ENCODE assay signal across 10 cellular contexts in the genomic region with DNA sequence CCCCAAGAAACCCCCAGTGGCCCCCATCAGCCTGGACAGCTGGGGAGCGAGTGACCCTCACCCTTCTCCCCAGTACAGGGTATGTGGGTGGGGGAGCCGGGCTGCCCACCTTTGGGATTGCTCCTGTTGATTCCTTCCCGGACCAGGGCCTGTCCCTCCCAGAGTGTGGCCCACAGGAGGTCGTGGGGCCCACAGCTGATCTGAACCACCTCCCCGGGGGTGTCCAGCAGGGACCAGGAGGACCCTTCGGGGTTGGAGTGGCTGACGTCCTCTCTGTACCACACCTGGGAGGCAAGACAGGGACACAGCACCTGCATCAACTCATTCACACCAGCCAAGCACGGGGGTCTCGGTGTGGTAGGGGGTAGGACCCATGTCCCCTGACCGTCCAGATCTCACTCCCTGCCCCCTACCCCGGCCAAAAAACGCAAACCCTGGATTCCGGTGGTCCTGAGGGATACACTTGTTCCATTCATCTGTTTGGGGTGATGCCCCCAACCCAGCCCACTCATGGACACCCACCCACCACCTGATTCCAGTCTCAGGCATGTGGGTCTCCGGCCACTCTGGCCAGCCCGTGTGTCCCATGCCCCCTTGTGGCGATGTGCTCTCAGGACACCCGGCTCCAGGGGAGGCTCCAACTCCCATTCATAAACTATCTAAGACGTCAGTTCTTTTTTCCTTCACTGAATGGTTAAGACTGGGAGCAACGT. TPM values are rescaled to one million over a fixed set of nuclear protein-coding genes. Genes with fewer than 3 reads are reported as not detected.
DNase-seq lines count a peak whose midpoint lies in the region; ATAC-seq and TF ChIP-seq lines count a peak whose summit lies in the region.
"Had no signal": no experiment of that assay in that cellular context is flagged by ENCODE, and none has a peak within 500 bp of the region (broad histone marks: within the 10 kb centered on the region; RNA-seq: fewer than 3 reads in every experiment).

No MANE protein-coding gene starts in this region.

- CTCF ChIA-PET in activated CD8-positive, alpha-beta T cell treated with anti-CD3 and anti-CD28 coated beads, Interleukin-2, amount 10 ng/mL, durations not matched to agents 7 days and 5 days (lab: Charles Lee) = no interaction called here

- H3K27ac ChIP-seq in left ventricle myocardium inferior (replicated peaks) (no peak overlapping the region), spleen (no peak overlapping the region)
- H3K27ac ChIP-seq: epithelial cell of prostate had no signal

- POLR2A ChIA-PET in activated CD8-positive, alpha-beta T cell treated with anti-CD3 and anti-CD28 coated beads, Interleukin-2, amount 10 ng/mL, durations not matched to agents 7 days and 5 days (lab: Charles Lee) = no interaction called here

- peaks cover 12% of the 10 kb centered on the region for H3K36me3 Mint-ChIP-seq in activated CD8-positive, alpha-beta T cell treated with anti-CD3 and anti-CD28 coated beads, Interleukin-2, amount 10 ng/mL, durations not matched to agents 7 days and 5 days (ENCODE audit: low read depth)

- no peaks in the 10 kb centered on the region for H3K27me3 Mint-ChIP-seq in activated CD8-positive, alpha-beta T cell treated with anti-CD3 and anti-CD28 coated beads, Interleukin-2, amount 10 ng/mL, durations not matched to agents 7 days and 5 days (ENCODE audit: low read depth)
- H3K27me3 Mint-ChIP-seq: stimulated activated naive CD8-positive, alpha-beta T cell treated with anti-CD3 and anti-CD28 coated beads, Interleukin-15, Interleukin-2, amounts not matched to agents 100 ng/mL and 50 ng/mL, for 24 hours had no signal

- intact Hi-C loops in left ventricle myocardium inferior (cut with micrococcal nuclease) (no loop called here), spleen (cut with DNase I; ENCODE audit: low total_unique reads) (no loop called here)

- no peak overlapping the region for H3K4me3 Mint-ChIP-seq in activated CD8-positive, alpha-beta T cell treated with anti-CD3 and anti-CD28 coated beads, Interleukin-2, amount 10 ng/mL, durations not matched to agents 7 days and 5 days
- H3K4me3 Mint-ChIP-seq: stimulated activated naive CD8-positive, alpha-beta T cell treated with anti-CD3 and anti-CD28 coated beads, Interleukin-15, Interleukin-2, amounts not matched to agents 100 ng/mL and 50 ng/mL, for 24 hours had no signal

- peaks cover 3% of the 10 kb centered on the region for H3K4me1 Mint-ChIP-seq in activated CD8-positive, alpha-beta T cell treated with anti-CD3 and anti-CD28 coated beads, Interleukin-2, amount 10 ng/mL, durations not matched to agents 7 days and 5 days (ENCODE audit: low read depth)

- H3K9me3 ChIP-seq in left ventricle myocardium inferior (replicated peaks) = no peaks in the 10 kb centered on the region
- H3K9me3 ChIP-seq in spleen = no peaks in the 10 kb centered on the region
- H3K9me3 ChIP-seq in MG63 = no peaks in the 10 kb centered on the region

- TF ChIP-seq POLR2A in spleen (IDR thresholded peaks at IDR 0.05) = no peak

- H3K9me3 Mint-ChIP-seq in activated CD8-positive, alpha-beta T cell treated with anti-CD3 and anti-CD28 coated beads, Interleukin-2, amount 10 ng/mL, durations not matched to agents 7 days and 5 days (ENCODE audit: insufficient read depth) = no peaks in the 10 kb centered on the region
- H3K9me3 Mint-ChIP-seq: stimulated activated naive CD8-positive, alpha-beta T cell treated with anti-CD3 and anti-CD28 coated beads, Interleukin-15, Interleukin-2, amounts not matched to agents 100 ng/mL and 50 ng/mL, for 24 hours had no signal

- DNase-seq in AG08395 (ENCODE audit: low spot score) (peak; percentile 66), GM12865 (ENCODE audit: low read depth) (peak; percentile 71), KBM-7 (peak; percentile 44), left ventricle myocardium inferior (no peak), spleen (no peak), MG63 (no peak)
- peak; percentile 38 for DNase-seq in activated CD8-positive, alpha-beta T cell treated with anti-CD3 and anti-CD28 coated beads, Interleukin-2, amount 10 ng/mL, durations not matched to agents 7 days and 5 days

- 73 to 85% (median 78%) methylated on average over 17 to 19 of the region's 19 CpGs for WGBS in spleen, 5 donors

- TF ChIP-seq CTCF in GM12865 (IDR thresholded peaks at IDR 0.05; ENCODE audit: insufficient read depth, low read depth, low read length, missing control alignments) = peak; percentile 90
- peak; percentile 80 for TF ChIP-seq CTCF in left ventricle myocardium inferior (IDR thresholded peaks at IDR 0.05; ENCODE audit: borderline replicate concordance)
- peak; percentile 25 to 80 (median 68) for TF ChIP-seq CTCF in spleen (IDR thresholded peaks at IDR 0.05 in 8 of 11, conservative IDR thresholded peaks at IDR 0.05 in 3 of 11)

- H3K36me3 ChIP-seq in left ventricle myocardium inferior = peaks cover 76% of the 10 kb centered on the region
- peaks cover 0 to 95% (median 64%) of the 10 kb centered on the region in 6 donors for H3K36me3 ChIP-seq in spleen
- H3K36me3 ChIP-seq in MG63 = no peaks in the 10 kb centered on the region

- in situ Hi-C loops in KBM-7 (cut with MboI; ENCODE audit: low pct_unique_long_range_greater_than_20kb, low sequenced_read_pairs) = no loop called here

- H3K27me3 ChIP-seq in left ventricle myocardium inferior (ENCODE audit: low read depth) (no peaks in the 10 kb centered on the region), spleen (replicated peaks in 1 of 7) (no peaks in the 10 kb centered on the region), MG63 (no peaks in the 10 kb centered on the region)

- H3K27ac Mint-ChIP-seq in activated CD8-positive, alpha-beta T cell treated with anti-CD3 and anti-CD28 coated beads, Interleukin-2, amount 10 ng/mL, durations not matched to agents 7 days and 5 days = no peak overlapping the region
- H3K27ac Mint-ChIP-seq: stimulated activated naive CD8-positive, alpha-beta T cell treated with anti-CD3 and anti-CD28 coated beads, Interleukin-15, Interleukin-2, amounts not matched to agents 100 ng/mL and 50 ng/mL, for 24 hours had no signal

- H3K4me3 ChIP-seq in GM12865 (ENCODE audit: low read depth, low read length) (no peak overlapping the region), left ventricle myocardium inferior (no peak overlapping the region), spleen (no peak overlapping the region), MG63 (no peak overlapping the region)

- ATAC-seq in activated CD8-positive, alpha-beta T cell treated with anti-CD3 and anti-CD28 coated beads, Interleukin-2, amount 10 ng/mL, durations not matched to agents 7 days and 5 days = peak; percentile 40
- ATAC-seq in HG03196 (IDR thresholded peaks at IDR 0.05; ENCODE audit: unreplicated experiment) = no peak

- H3K4me1 ChIP-seq in left ventricle myocardium inferior (peaks cover 15% of the 10 kb centered on the region), spleen (peaks cover 0 to 18% (median 11%) of the 10 kb centered on the region in 6 donors)

RNA-seq across cellular contexts. Expression of a gene that starts 10.9 kb away (rescaled TPM):
- 10 to 100 TPM; 49.3 to 55.9 TPM for total RNA-seq in activated CD8-positive, alpha-beta T cell treated with anti-CD3 and anti-CD28 coated beads, Interleukin-2, amount 10 ng/mL, durations not matched to agents 7 days and 5 days
- total RNA-seq in left ventricle myocardium inferior (17.3 TPM), spleen (10 to 100 TPM; 19.0 to 86.4 (median 46.1) TPM)
- 10 to 100 TPM in 2 of 3 donors, 1 to 10 TPM in 1; 8.4 to 26.1 (median 14.3) TPM for polyA plus RNA-seq in spleen
- total RNA-seq in MG63 (2014; rRNA removed; shearing (Covaris generic); ENCODE audit: low replicate concordance) = 4.8 and 9.5 TPM in 2 replicates

RNA-seq across cellular contexts. Expression of a gene that starts 29.9 kb away (rescaled TPM):
- not detected for total RNA-seq in activated CD8-positive, alpha-beta T cell treated with anti-CD3 and anti-CD28 coated beads, Interleukin-2, amount 10 ng/mL, durations not matched to agents 7 days and 5 days
- total RNA-seq in left ventricle myocardium inferior = not detected
- total RNA-seq in spleen = 10 to 100 TPM in 3 of 7 donors, 1 to 10 TPM in 4; 3.1 to 40.7 (median 9.3) TPM
- under 1 TPM in 2 of 3 donors, not detected in 1; 0.11 to 0.61 TPM for polyA plus RNA-seq in spleen
- 0.74 TPM in 1 of 2 replicates, not detected in the other for total RNA-seq in MG63 (2014; rRNA removed; shearing (Covaris generic); ENCODE audit: low replicate concordance)

RNA-seq across cellular contexts. Expression of a gene that starts 40.4 kb away (rescaled TPM):
- 10 to 100 TPM; 35.0 to 35.5 TPM for total RNA-seq in activated CD8-positive, alpha-beta T cell treated with anti-CD3 and anti-CD28 coated beads, Interleukin-2, amount 10 ng/mL, durations not matched to agents 7 days and 5 days
- total RNA-seq in left ventricle myocardium inferior (201 TPM), spleen (100 to 1,000 TPM in 4 of 7 donors, 10 to 100 TPM in 3; 59.3 to 264 (median 191) TPM)
- 100 to 1,000 TPM in 2 of 3 donors, 10 to 100 TPM in 1; 100.0 to 229 (median 164) TPM for polyA plus RNA-seq in spleen
- total RNA-seq in MG63 (2014; rRNA removed; shearing (Covaris generic); ENCODE audit: low replicate concordance) = 12.5 and 37.3 TPM in 2 replicates

Comparison
In these comparisons a context has a peak if more than half of its experiments do, and no peak if none do; other contexts are left out.
1. DNase-seq: peak in AG08395 (single experiment), GM12865 (single experiment), KBM-7 (single experiment) and activated CD8-positive, alpha-beta T cell treated with anti-CD3 and anti-CD28 coated beads, Interleukin-2, amount 10 ng/mL, durations not matched to agents 7 days and 5 days (single experiment); none in left ventricle myocardium inferior (single experiment), spleen (single experiment) and MG63 (single experiment).
2. Peak in every context shown above with its lines, with median percentiles within 50 percentile points of each other: CTCF ChIP-seq.